21 cellular contexts compared by ENCODE assay signal in genomic region chr14:54223978-54224377, GRCh38.
A peak's percentile ranks its signal among the peaks of the same experiment; 100 is the strongest.
DNase-seq lines count a peak whose midpoint lies in the region; ATAC-seq, FAIRE-seq and TF ChIP-seq lines count a peak whose summit lies in the region.
"Had no signal": no experiment of that assay in that cellular context is flagged by ENCODE, and none has a peak within 500 bp of the region (broad histone marks: within the 10 kb centered on the region; RNA-seq: fewer than 3 reads in every experiment).

No MANE protein-coding gene starts in this region.

- H3K4me3 Mint-ChIP-seq in nephron progenitor cell: no peak overlapping the region
- H3K4me3 Mint-ChIP-seq: CD4-positive, alpha-beta memory T cell; CD4-positive, CD25-positive, alpha-beta regulatory T cell; CD8-positive, alpha-beta memory T cell had no signal

- H3K27me3 Mint-ChIP-seq in nephron progenitor cell (ENCODE audit: low read depth, poor library complexity): no peaks in the 10 kb centered on the region

- DNase-seq in HTR-8/SVneo (ENCODE audit: insufficient read length, low spot score) (no peak), nephron progenitor cell (no peak), HCEC 1CT (no peak)
- DNase-seq: 8988T; ACHN; BE2C; C1 segment of cervical spinal cord; CD4-positive, alpha-beta memory T cell; CD4-positive, CD25-positive, alpha-beta regulatory T cell; CD8-positive, alpha-beta memory T cell; COR-L47; DMS79 treated with DMSO at 0.1 percent for 48 hours; GDM1 had no signal

- no peaks in the 10 kb centered on the region for H3K9me3 Mint-ChIP-seq in nephron progenitor cell

- peaks cover 74% of the 10 kb centered on the region for H3K4me1 Mint-ChIP-seq in nephron progenitor cell

- peak overlapping the region; percentile 22 for H3K27ac Mint-ChIP-seq in nephron progenitor cell
- H3K27ac Mint-ChIP-seq: CD14-positive monocyte; CD4-positive, alpha-beta memory T cell; CD4-positive, CD25-positive, alpha-beta regulatory T cell; CD8-positive, alpha-beta memory T cell had no signal

- no peaks in the 10 kb centered on the region for H3K36me3 Mint-ChIP-seq in nephron progenitor cell (ENCODE audit: low read depth)
- H3K36me3 Mint-ChIP-seq: CD14-positive monocyte; CD4-positive, alpha-beta memory T cell; CD4-positive, CD25-positive, alpha-beta regulatory T cell; CD8-positive, alpha-beta memory T cell had no signal

- peak; percentile 40 for FAIRE-seq in HTR-8/SVneo (lab: Jason Lieb, UNC)
- FAIRE-seq: A204.1, GM12878, GM12892, GM18507 had no signal

- ATAC-seq in SK-N-SH treated with all-trans-retinoic acid at 6 μM for 48 hours: no peak
- ATAC-seq in GM21515 (IDR thresholded peaks at IDR 0.05; ENCODE audit: unreplicated experiment): no peak
- ATAC-seq in GM19455 (IDR thresholded peaks at IDR 0.05; ENCODE audit: unreplicated experiment): no peak
- ATAC-seq: GM12878 had no signal

- TF ChIP-seq CTCF in nephron progenitor cell (IDR thresholded peaks at IDR 0.05): no peak

TF ChIP-seq in SK-N-SH treated with all-trans-retinoic acid at 6 μM for 48 hours, 23 proteins besides CTCF, POLR2A, EP300 and RAD21:
- TF ChIP-seq TOX (CRISPR knock-in tag; IDR thresholded peaks at IDR 0.05; ENCODE audit: borderline replicate concordance) (no peak), TCF4 (CRISPR knock-in tag; IDR thresholded peaks at IDR 0.05; ENCODE audit: borderline replicate concordance) (peak; percentile 65; the same call in 1 of the 2 replicates)
